Comparison of ENCODE assay signal across 8 cellular contexts in genomic region chr6:133895573-133896343, GRCh38. TPM values are rescaled to one million over a fixed set of nuclear protein-coding genes. Genes with fewer than 3 reads are reported as not detected.
A peak's percentile ranks its signal among the peaks of the same experiment; 100 is the strongest.
DNase-seq lines count a peak whose midpoint lies in the region; ATAC-seq and TF ChIP-seq lines count a peak whose summit lies in the region.

No MANE protein-coding gene starts in this region.

- H3K4me1 ChIP-seq in skeletal muscle tissue (ENCODE audit: control insufficient read depth in 3 of 3, insufficient read depth in 3 of 3, low read length in 3 of 3): peaks cover 11% of the 10 kb centered on the region in 3 donors

- peak; percentile 54 for DNase-seq in HCEC 1CT
- DNase-seq in coronary artery (ENCODE audit: low spot score): no peak
- DNase-seq in left colon: no peak
- no peak for DNase-seq in effector CD4-positive, alpha-beta T cell
- no peak for DNase-seq in SIG-M5 treated with dmso at 0.1 percent for 504 hours (lab: John Stamatoyannopoulos, UW; ENCODE audit: unreplicated experiment)
- no peak for DNase-seq in NCI-H1436 (lab: John Stamatoyannopoulos, UW)
- no peak for DNase-seq in Kasumi-1 (lab: John Stamatoyannopoulos, UW)

- peak overlapping the region in 1 of 3 donors; percentile 33 for H3K9ac ChIP-seq in skeletal muscle tissue (ENCODE audit: low read depth in 1 of 3, low read length in 3 of 3)

- intact Hi-C loops in left colon (cut with DNase I, micrococcal nuclease): no loop called here

- peak overlapping the region; percentile 36 to 38 for H3K27ac ChIP-seq in coronary artery
- H3K27ac ChIP-seq in skeletal muscle tissue (ENCODE audit: low read depth, low read length): no peak overlapping the region

- H3K9me3 ChIP-seq in skeletal muscle tissue (ENCODE audit: control insufficient read depth in 3 of 3, low read length in 3 of 3): no peaks in the 10 kb centered on the region

- no peaks in the 10 kb centered on the region for H3K36me3 ChIP-seq in skeletal muscle tissue (ENCODE audit: control insufficient read depth in 3 of 3, insufficient read depth in 3 of 3, low read length in 3 of 3)

- no peak for TF ChIP-seq CTCF in coronary artery (IDR thresholded peaks at IDR 0.05)

- H3K4me3 ChIP-seq in coronary artery: peak overlapping the region; percentile 62
- H3K4me3 ChIP-seq in skeletal muscle tissue (ENCODE audit: low read length in 3 of 3): peak overlapping the region; percentile 53 to 56 (median 54)

- ATAC-seq in left colon: peak; percentile 22

- H3K27me3 ChIP-seq in skeletal muscle tissue (ENCODE audit: control insufficient read depth in 3 of 3, insufficient read depth in 3 of 3, low read length in 3 of 3): peaks cover 50 to 62% (median 55%) of the 10 kb centered on the region in 3 donors

RNA-seq across cellular contexts. Expression of gene TCF21, which starts 6.8 kb away (rescaled TPM):
- total RNA-seq in left colon (1 to 10 TPM; 2.3 to 6.9 TPM), skeletal muscle tissue (not detected)

RNA-seq across cellular contexts. Expression of gene TBPL1, which starts 57.3 kb away (rescaled TPM):
- total RNA-seq in left colon (10 to 100 TPM; 18.2 to 22.2 TPM), skeletal muscle tissue (7.8 TPM)
